Comparison of ENCODE assay signal across 21 cellular contexts in the genomic region with DNA sequence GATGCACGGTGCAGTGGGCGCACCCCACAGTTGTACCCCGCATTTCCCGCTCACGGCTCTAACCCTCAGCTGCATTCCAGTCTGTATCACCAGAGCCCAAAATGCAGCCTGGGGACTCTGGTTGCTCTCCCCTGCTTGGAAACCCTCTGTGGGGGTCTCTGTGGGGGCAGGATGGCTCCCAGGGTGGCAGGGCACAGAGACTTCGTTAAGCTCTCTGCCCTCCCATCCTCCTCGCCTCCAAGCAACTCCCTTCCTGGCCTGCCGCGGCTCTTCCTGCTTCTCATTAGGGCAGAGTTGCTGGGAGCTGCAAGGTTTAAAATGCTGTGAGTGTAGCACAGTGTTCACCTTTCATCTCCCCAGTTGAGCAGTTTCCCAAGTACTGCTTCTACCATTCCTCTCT.
DNase-seq lines count a peak whose midpoint lies in the region; ATAC-seq and TF ChIP-seq lines count a peak whose summit lies in the region.
"Had no signal": no experiment of that assay in that cellular context is flagged by ENCODE, and none has a peak within 500 bp of the region (broad histone marks: within the 10 kb centered on the region; RNA-seq: fewer than 3 reads in every experiment).

No MANE protein-coding gene starts in this region.

- no peaks in the 10 kb centered on the region for H3K9me3 ChIP-seq in SK-N-SH
- no peaks in the 10 kb centered on the region for H3K9me3 ChIP-seq in mucosa of descending colon
- no peaks in the 10 kb centered on the region for H3K9me3 ChIP-seq in thyroid gland
- no peaks in the 10 kb centered on the region for H3K9me3 ChIP-seq in OCI-LY7 (ENCODE audit: low read length)
- H3K9me3 ChIP-seq: Peyer's patch, testis had no signal

- H3K9me2 ChIP-seq in SK-N-SH (no peaks in the 10 kb centered on the region), OCI-LY7 (ENCODE audit: insufficient read depth, low read length) (no peaks in the 10 kb centered on the region)

- H3F3A ChIP-seq in SK-N-SH (replicated peaks; ENCODE audit: insufficient read depth): no peaks in the 10 kb centered on the region

- TF ChIP-seq POLR2A in thyroid gland (IDR thresholded peaks at IDR 0.05): no peak

- H3K4me1 ChIP-seq in SK-N-SH (ENCODE audit: control insufficient read depth in 1 of 2, insufficient read depth in 2 of 2, low read depth in 1 of 2, low read length in 1 of 2): peaks cover 0 to 49% of the 10 kb centered on the region in 2 experiments; a peak in 1 of 4 replicates
- peaks cover 4% of the 10 kb centered on the region for H3K4me1 ChIP-seq in mucosa of descending colon (ENCODE audit: low read depth)
- H3K4me1 ChIP-seq in thyroid gland: peaks cover 34 to 60% of the 10 kb centered on the region in 2 donors
- peaks cover 2% of the 10 kb centered on the region for H3K4me1 ChIP-seq in OCI-LY7 (ENCODE audit: insufficient read depth, low read length, poor library complexity, severe bottlenecking)

- CTCF ChIA-PET in SK-N-SH (lab: Yijun Ruan, JAX) (interaction anchor here (0.8 to 2.5 kb wide), 7 partner anchors 17 to 258 kb away, joined by 3 to 7 read pairs (median 3); no protein-coding TSS in a partner anchor), OCI-LY7 (lab: Charles Lee; ENCODE audit: unreplicated experiment) (no interaction called here)

- no peak for TF ChIP-seq EP300 in SK-N-SH (IDR thresholded peaks at IDR 0.05; ENCODE audit: borderline replicate concordance in 1 of 2, low read depth in 1 of 2, low read length in 1 of 2)

- H3K79me2 ChIP-seq in SK-N-SH (ENCODE audit: insufficient read depth) (no peaks in the 10 kb centered on the region), OCI-LY7 (ENCODE audit: insufficient read depth, low read depth, low read length) (no peaks in the 10 kb centered on the region)

- intact Hi-C loops in mucosa of descending colon (cut with DNase I, micrococcal nuclease): no loop called here
- intact Hi-C loops in thyroid gland (cut with DNase I): no loop called here
- intact Hi-C loops in OCI-LY7 (cut with micrococcal nuclease; ENCODE audit: unreplicated experiment): no loop called here

- H3K4me2 ChIP-seq in SK-N-SH: no peak overlapping the region
- no peak overlapping the region for H3K4me2 ChIP-seq in OCI-LY7 (ENCODE audit: low read length)

- BruUV-seq in OCI-LY7 (replicated peaks; lab: Mats Ljungman, UMichigan): no TSS peak

- H3K9ac ChIP-seq in SK-N-SH: no peak overlapping the region

- H3K27ac ChIP-seq in SK-N-SH (ENCODE audit: low read depth in 2 of 2, low read length in 1 of 2): peak overlapping the region in 1 of 2 experiments; percentile 84; a peak in 2 of 4 replicates
- H3K27ac ChIP-seq in caudate nucleus (ENCODE audit: low read depth, low read length): peak overlapping the region; percentile 16
- peak overlapping the region; percentile 87 to 97 (median 97) for H3K27ac ChIP-seq in thyroid gland
- H3K27ac ChIP-seq in OCI-LY7 (ENCODE audit: low read depth, low read length, poor library complexity, severe bottlenecking): no peak overlapping the region
- H3K27ac ChIP-seq: Peyer's patch, skin epidermis had no signal

- WGBS in SK-N-SH (ENCODE audit: low lambda C conversion rate): 66% methylated on average over 9 of the region's 9 CpGs
- WGBS in thyroid gland, 2 donors: 41 to 48% methylated on average over 9 of the region's 9 CpGs

- no peaks in the 10 kb centered on the region for H3K27me3 ChIP-seq in SK-N-SH (ENCODE audit: insufficient read depth)
- no peaks in the 10 kb centered on the region for H3K27me3 ChIP-seq in thyroid gland
- H3K27me3 ChIP-seq: testis had no signal

- H3K36me3 ChIP-seq in SK-N-SH (replicated peaks in 1 of 2; ENCODE audit: control insufficient read depth in 1 of 2, insufficient read depth in 2 of 2, low read length in 1 of 2): no peaks in the 10 kb centered on the region
- no peaks in the 10 kb centered on the region for H3K36me3 ChIP-seq in mucosa of descending colon (ENCODE audit: low read depth)
- H3K36me3 ChIP-seq in thyroid gland: no peaks in the 10 kb centered on the region
- H3K36me3 ChIP-seq in OCI-LY7 (ENCODE audit: insufficient read depth, low read length): no peaks in the 10 kb centered on the region
- H3K36me3 ChIP-seq: Peyer's patch had no signal

- TF ChIP-seq CTCF in SK-N-SH (IDR thresholded peaks at IDR 0.05): no peak
- TF ChIP-seq CTCF in mucosa of descending colon (IDR thresholded peaks at IDR 0.05): no peak
- no peak for TF ChIP-seq CTCF in thyroid gland (IDR thresholded peaks at IDR 0.05)
- no peak for TF ChIP-seq CTCF in OCI-LY7 (conservative IDR thresholded peaks at IDR 0.05; ENCODE audit: low read length)

- no peak overlapping the region for H2AFZ ChIP-seq in SK-N-SH (ENCODE audit: low read depth)
- H2AFZ ChIP-seq in OCI-LY7 (ENCODE audit: low read length): no peak overlapping the region

- ATAC-seq in SK-N-SH treated with all-trans-retinoic acid at 6 μM for 48 hours (no peak; the same call in 2 of the 3 replicates), mucosa of descending colon (peak; percentile 23), GM19351 (IDR thresholded peaks at IDR 0.05; ENCODE audit: unreplicated experiment) (no peak)
- ATAC-seq: activated naive CD4-positive, alpha-beta T cell treated with anti-CD3 and anti-CD28 coated beads, Interleukin-2, amount 50 U/mL, for 72 hours; natural killer cell; stimulated activated naive B cell treated with anti-CD40 and anti-IgM and Interleukin-4, amounts not matched to agents 10 μg/mL and 1 μg/mL and 100 μg/mL, for 72 hours had no signal

- H4K20me1 ChIP-seq in SK-N-SH (ENCODE audit: insufficient read depth) (no peaks in the 10 kb centered on the region), OCI-LY7 (ENCODE audit: insufficient read depth, low read length) (no peaks in the 10 kb centered on the region)

- DNase-seq in SK-N-SH (no peak), caudate nucleus (lab: John Stamatoyannopoulos, UW) (peak in 1 of 61 donors; percentile 29), mucosa of descending colon (no peak), thyroid gland (no peak), C1 segment of cervical spinal cord (lab: John Stamatoyannopoulos, UW) (no peak), OCI-LY7 (ENCODE audit: low spot score) (no peak)
- DNase-seq: activated CD4-positive, alpha-beta T cell treated with anti-CD3 and anti-CD28 coated beads for 48 hours; Calu3; Karpas-422; kidney glomerular epithelial cell; natural killer cell; NCI-H2029 treated with DMSO at 0.1 percent for 48 hours; NCI-H446; Peyer's patch; stimulated activated CD4-positive, alpha-beta T cell treated with anti-CD3 and anti-CD28 coated beads, Interleukin-2, amount 100 ng/mL, for 24 hours; stimulated activated naive B cell treated with anti-CD40 and anti-IgM and Interleukin-4, amounts not matched to agents 10 μg/mL and 1 μg/mL and 100 μg/mL, for 72 hours; testis had no signal

- no peak for TF ChIP-seq RAD21 in SK-N-SH (IDR thresholded peaks at IDR 0.05; ENCODE audit: low read length)

- POLR2A ChIA-PET in SK-N-SH (lab: Yijun Ruan, JAX): interaction anchor here (0.6 to 2.1 kb wide), 8 partner anchors 13 to 254 kb away, joined by 3 to 17 read pairs (median 6); a partner anchor contains a TSS
- POLR2A ChIA-PET in OCI-LY7 (lab: Charles Lee): no interaction called here

- H3K4me3 ChIP-seq in SK-N-SH (ENCODE audit: low read depth in 2 of 2, low read length in 1 of 2) (no peak overlapping the region), mucosa of descending colon (no peak overlapping the region), thyroid gland (replicated peaks in 1 of 3) (no peak overlapping the region), OCI-LY7 (ENCODE audit: low read depth, low read length, poor library complexity, severe bottlenecking) (no peak overlapping the region)
- H3K4me3 ChIP-seq: Peyer's patch, skin epidermis, testis had no signal

TF ChIP-seq in SK-N-SH, 30 proteins besides CTCF, POLR2A, EP300 and RAD21:
- no peak for TF ChIP-seq RFX5 (IDR thresholded peaks at IDR 0.05; ENCODE audit: low read length)
- TF ChIP-seq CHD2 (IDR thresholded peaks at IDR 0.05; ENCODE audit: low read length, partially characterized antibody): peak; percentile 8

TF ChIP-seq in SK-N-SH treated with all-trans-retinoic acid at 6 μM for 48 hours, 23 proteins besides CTCF, POLR2A, EP300 and RAD21 (continues in another document):
- TF ChIP-seq PPARA (CRISPR knock-in tag; IDR thresholded peaks at IDR 0.05; ENCODE audit: borderline replicate concordance) (no peak), ZNF70 (CRISPR knock-in tag; IDR thresholded peaks at IDR 0.05) (no peak), ZNF8 (CRISPR knock-in tag; IDR thresholded peaks at IDR 0.05) (no peak), TCF4 (CRISPR knock-in tag; IDR thresholded peaks at IDR 0.05; ENCODE audit: borderline replicate concordance) (no peak), ZFP3 (CRISPR knock-in tag; IDR thresholded peaks at IDR 0.05) (no peak), ZNF565 (CRISPR knock-in tag; conservative IDR thresholded peaks at IDR 0.05; ENCODE audit: low read depth) (no peak), ARNTL (CRISPR knock-in tag; IDR thresholded peaks at IDR 0.05; ENCODE audit: borderline replicate concordance, low read depth) (no peak), RARB (CRISPR knock-in tag; IDR thresholded peaks at IDR 0.05) (no peak), BACH2 (CRISPR knock-in tag; IDR thresholded peaks at IDR 0.05; ENCODE audit: borderline replicate concordance) (no peak), CSDC2 (CRISPR knock-in tag; IDR thresholded peaks at IDR 0.05) (no peak), ISL1 (CRISPR knock-in tag; IDR thresholded peaks at IDR 0.05) (no peak), OSR1 (CRISPR knock-in tag; IDR thresholded peaks at IDR 0.05) (no peak)
- TF ChIP-seq, protein P1, sequence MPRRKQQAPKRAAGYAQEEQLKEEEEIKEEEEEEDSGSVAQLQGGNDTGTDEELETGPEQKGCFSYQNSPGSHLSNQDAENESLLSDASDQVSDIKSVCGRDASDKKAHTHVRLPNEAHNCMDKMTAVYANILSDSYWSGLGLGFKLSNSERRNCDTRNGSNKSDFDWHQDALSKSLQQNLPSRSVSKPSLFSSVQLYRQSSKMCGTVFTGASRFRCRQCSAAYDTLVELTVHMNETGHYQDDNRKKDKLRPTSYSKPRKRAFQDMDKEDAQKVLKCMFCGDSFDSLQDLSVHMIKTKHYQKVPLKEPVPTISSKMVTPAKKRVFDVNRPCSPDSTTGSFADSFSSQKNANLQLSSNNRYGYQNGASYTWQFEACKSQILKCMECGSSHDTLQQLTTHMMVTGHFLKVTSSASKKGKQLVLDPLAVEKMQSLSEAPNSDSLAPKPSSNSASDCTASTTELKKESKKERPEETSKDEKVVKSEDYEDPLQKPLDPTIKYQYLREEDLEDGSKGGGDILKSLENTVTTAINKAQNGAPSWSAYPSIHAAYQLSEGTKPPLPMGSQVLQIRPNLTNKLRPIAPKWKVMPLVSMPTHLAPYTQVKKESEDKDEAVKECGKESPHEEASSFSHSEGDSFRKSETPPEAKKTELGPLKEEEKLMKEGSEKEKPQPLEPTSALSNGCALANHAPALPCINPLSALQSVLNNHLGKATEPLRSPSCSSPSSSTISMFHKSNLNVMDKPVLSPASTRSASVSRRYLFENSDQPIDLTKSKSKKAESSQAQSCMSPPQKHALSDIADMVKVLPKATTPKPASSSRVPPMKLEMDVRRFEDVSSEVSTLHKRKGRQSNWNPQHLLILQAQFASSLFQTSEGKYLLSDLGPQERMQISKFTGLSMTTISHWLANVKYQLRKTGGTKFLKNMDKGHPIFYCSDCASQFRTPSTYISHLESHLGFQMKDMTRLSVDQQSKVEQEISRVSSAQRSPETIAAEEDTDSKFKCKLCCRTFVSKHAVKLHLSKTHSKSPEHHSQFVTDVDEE (CRISPR knock-in tag; IDR thresholded peaks at IDR 0.05): no peak
